Comparison of ENCODE assay signal across 9 cellular contexts in genomic region chr11:26522912-26523610, GRCh38. TPM values are rescaled to one million over a fixed set of nuclear protein-coding genes. Genes with fewer than 3 reads are reported as not detected.
DNase-seq lines count a peak whose midpoint lies in the region; ATAC-seq, FAIRE-seq and TF ChIP-seq lines count a peak whose summit lies in the region.
"Had no signal": no experiment of that assay in that cellular context is flagged by ENCODE, and none has a peak within 500 bp of the region (broad histone marks: within the 10 kb centered on the region; RNA-seq: fewer than 3 reads in every experiment).

No MANE protein-coding gene starts in this region.

- H3T11ph ChIP-seq in H9 (ENCODE audit: low read length), result no peak overlapping the region

- H2BK5ac ChIP-seq in H9 (ENCODE audit: insufficient read length, low read length), result no peak overlapping the region

- H2BK20ac ChIP-seq in H9 (ENCODE audit: low read depth, low read length, poor library complexity, severe bottlenecking), result no peak overlapping the region

- H3K23me2 ChIP-seq in H9 (ENCODE audit: insufficient read length, low read depth, low read length, poor library complexity, severe bottlenecking), result no peaks in the 10 kb centered on the region

- peak overlapping the region; percentile 67 to 80 for H3K4me3 Mint-ChIP-seq in H9
- H3K4me3 Mint-ChIP-seq in activated T-cell treated with anti-CD3 and anti-CD28 coated beads, Interleukin-2, amount 50 U/mL, for 72 hours, result no peak overlapping the region

- peaks cover 5% of the 10 kb centered on the region; the same call in 1 of the 2 replicates for H3K27me3 ChIP-seq in H9 (ENCODE audit: insufficient read depth, low read length)
- H3K27me3 ChIP-seq in hepatocyte, result no peaks in the 10 kb centered on the region

- no peak for ATAC-seq in activated T-cell treated with anti-CD3 and anti-CD28 coated beads, Interleukin-2, amount 50 U/mL, for 72 hours (replicated peaks in 1 of 2)

- H3K36me3 ChIP-seq in OCI-LY7 (ENCODE audit: insufficient read depth, low read length), result no peaks in the 10 kb centered on the region
- no peaks in the 10 kb centered on the region for H3K36me3 ChIP-seq in hepatocyte (replicated peaks; ENCODE audit: insufficient read depth, low read depth)

- H3K4ac ChIP-seq in H9 (ENCODE audit: low read depth, low read length), result no peak overlapping the region

- H4K5ac ChIP-seq in H9 (ENCODE audit: insufficient read length, low read depth, low read length), result no peak overlapping the region

- BruUV-seq in OCI-LY7 (replicated peaks; lab: Mats Ljungman, UMichigan), result no TSS peak

- peak overlapping the region; percentile 50 for H3K18ac ChIP-seq in H9 (ENCODE audit: insufficient read length, low read depth, low read length)

- no peak for FAIRE-seq in GM12891 (lab: Jason Lieb, UNC)

- peak; percentile 77 for TF ChIP-seq CTCF in H9 (conservative IDR thresholded peaks at IDR 0.05)
- TF ChIP-seq CTCF in OCI-LY7 (conservative IDR thresholded peaks at IDR 0.05; ENCODE audit: low read length), result peak; percentile 69
- TF ChIP-seq CTCF in hepatocyte (IDR thresholded peaks at IDR 0.05; ENCODE audit: poor library complexity), result peak; percentile 33

- H3K56ac ChIP-seq in H9 (ENCODE audit: insufficient read length, low read depth, low read length), result no peak overlapping the region

- peak overlapping the region; percentile 74 to 89 (median 86); a peak in 6 of 7 replicates for H3K27ac Mint-ChIP-seq in H9
- no peak overlapping the region for H3K27ac Mint-ChIP-seq in activated T-cell treated with anti-CD3 and anti-CD28 coated beads, Interleukin-2, amount 50 U/mL, for 72 hours

- peaks cover 19 to 22% of the 10 kb centered on the region in 2 experiments for H3K4me1 Mint-ChIP-seq in H9
- no peaks in the 10 kb centered on the region for H3K4me1 Mint-ChIP-seq in activated T-cell treated with anti-CD3 and anti-CD28 coated beads, Interleukin-2, amount 50 U/mL, for 72 hours (ENCODE audit: low read depth)

- H4K8ac ChIP-seq in H9 (replicated peaks; ENCODE audit: insufficient read length, low read depth, low read length), result no peak overlapping the region

- H2BK120ac ChIP-seq in H9 (ENCODE audit: low read depth, low read length, poor library complexity, severe bottlenecking), result no peak overlapping the region

- H3K9me3 Mint-ChIP-seq in H9, result no peaks in the 10 kb centered on the region
- H3K9me3 Mint-ChIP-seq in activated T-cell treated with anti-CD3 and anti-CD28 coated beads, Interleukin-2, amount 50 U/mL, for 72 hours, result peaks cover 2% of the 10 kb centered on the region in 2 donors

- H2AK5ac ChIP-seq in H9 (ENCODE audit: insufficient read length, low read length), result no peak overlapping the region

- H3K79me2 ChIP-seq in H9 (ENCODE audit: insufficient read depth, low read length) (no peaks in the 10 kb centered on the region), OCI-LY7 (ENCODE audit: insufficient read depth, low read depth, low read length) (no peaks in the 10 kb centered on the region), hepatocyte (no peaks in the 10 kb centered on the region)

- H3K27me3 Mint-ChIP-seq in H9 (ENCODE audit: low read depth), result peaks cover 60% of the 10 kb centered on the region
- no peaks in the 10 kb centered on the region for H3K27me3 Mint-ChIP-seq in activated T-cell treated with anti-CD3 and anti-CD28 coated beads, Interleukin-2, amount 50 U/mL, for 72 hours (ENCODE audit: low read depth)

- POLR2A ChIA-PET in OCI-LY7 (lab: Charles Lee), result no interaction called here

- DNase-seq in COR-L47 (lab: John Stamatoyannopoulos, UW), result peak; percentile 2
- DNase-seq in H9, result peak; percentile 80
- DNase-seq in OCI-LY7 (ENCODE audit: low spot score), result peak; percentile 28
- DNase-seq in hepatocyte (ENCODE audit: low spot score), result peak; percentile 30
- DNase-seq in GM12891 (ENCODE audit: insufficient read length, low spot score), result no peak
- DNase-seq in mesenteric fat pad (ENCODE audit: low spot score), result no peak
- DNase-seq in activated T-cell treated with anti-CD3 and anti-CD28 coated beads, Interleukin-2, amount 50 U/mL, for 72 hours, result no peak
- no peak for DNase-seq in stimulated activated CD4-positive, alpha-beta T cell treated with anti-CD3 and anti-CD28 coated beads, Interleukin-12 subunit alpha, Interleukin-12 subunit beta, amount 100 ng/mL, for 4 hours
- DNase-seq: hippocampal formation had no signal

- H3K9me2 ChIP-seq in OCI-LY7 (ENCODE audit: insufficient read depth, low read length), result no peaks in the 10 kb centered on the region
- no peaks in the 10 kb centered on the region for H3K9me2 ChIP-seq in hepatocyte (replicated peaks; ENCODE audit: insufficient read depth)

- no peak for TF ChIP-seq POLR2A in GM12891 (IDR thresholded peaks at IDR 0.05; ENCODE audit: low read depth, low read length)

- H2BK12ac ChIP-seq in H9 (ENCODE audit: insufficient read length, low read depth, low read length), result no peak overlapping the region

- H3K9me3 ChIP-seq in H9 (ENCODE audit: control insufficient read depth, low read depth, low read length) (no peaks in the 10 kb centered on the region), OCI-LY7 (ENCODE audit: low read length) (no peaks in the 10 kb centered on the region), hepatocyte (ENCODE audit: low read depth) (no peaks in the 10 kb centered on the region)

- intact Hi-C loops in OCI-LY7 (cut with micrococcal nuclease; ENCODE audit: unreplicated experiment), result loop anchor here (5.0 kb wide), 2 partner anchors 129 to 634 kb away; no protein-coding TSS in a partner anchor

- H3K4me2 ChIP-seq in H9 (ENCODE audit: insufficient read depth, insufficient read length, low read length) (peak overlapping the region; percentile 74), OCI-LY7 (ENCODE audit: low read length) (no peak overlapping the region), hepatocyte (peak overlapping the region; percentile 11)

- no CpG with 5 or more reads among the region's 12 CpGs for WGBS in H9 (ENCODE audit: extremely low coverage, insufficient read length, low lambda C conversion rate)
- WGBS in hepatocyte (ENCODE audit: low lambda C conversion rate, missing lambda C conversion rate), result 48% methylated on average over 12 of the region's 12 CpGs

- no peak overlapping the region for H3K9ac ChIP-seq in H9 (ENCODE audit: extremely low read depth, insufficient read length, low read length)

- H3K4me1 ChIP-seq in H9 (ENCODE audit: insufficient read depth, low read length) (no peaks in the 10 kb centered on the region), OCI-LY7 (ENCODE audit: insufficient read depth, low read length, poor library complexity, severe bottlenecking) (no peaks in the 10 kb centered on the region), hepatocyte (ENCODE audit: insufficient read depth) (no peaks in the 10 kb centered on the region)

- H3K27ac ChIP-seq in H9 (ENCODE audit: insufficient read length, low read depth, low read length) (no peak overlapping the region), OCI-LY7 (ENCODE audit: low read depth, low read length, poor library complexity, severe bottlenecking) (no peak overlapping the region), hepatocyte (no peak overlapping the region)

- no peak overlapping the region for H4K91ac ChIP-seq in H9 (ENCODE audit: insufficient read length, low read depth, low read length)

- CTCF ChIA-PET in OCI-LY7 (lab: Charles Lee; ENCODE audit: unreplicated experiment), result no interaction called here

- H4K20me1 ChIP-seq in H9 (ENCODE audit: control insufficient read depth, insufficient read depth, insufficient read length), result no peaks in the 10 kb centered on the region
- H4K20me1 ChIP-seq in OCI-LY7 (ENCODE audit: insufficient read depth, low read length), result no peaks in the 10 kb centered on the region
- H4K20me1 ChIP-seq in hepatocyte (ENCODE audit: insufficient read depth, poor library complexity, severe bottlenecking), result no peaks in the 10 kb centered on the region

- no peak overlapping the region for H3K14ac ChIP-seq in H9 (ENCODE audit: insufficient read depth, low read length)

- no peak overlapping the region for H3K23ac ChIP-seq in H9 (ENCODE audit: insufficient read length, low read depth, low read length)

- H3K36me3 Mint-ChIP-seq in H9 (ENCODE audit: insufficient read depth in 1 of 3, low read depth in 3 of 3), result no peaks in the 10 kb centered on the region
- H3K36me3 Mint-ChIP-seq in activated T-cell treated with anti-CD3 and anti-CD28 coated beads, Interleukin-2, amount 50 U/mL, for 72 hours (ENCODE audit: insufficient read depth in 2 of 2), result peaks cover 0 to 1% of the 10 kb centered on the region in 2 donors

- H3K79me1 ChIP-seq in H9 (ENCODE audit: insufficient read depth, low read depth, low read length, poor library complexity, severe bottlenecking), result no peaks in the 10 kb centered on the region

- H2BK15ac ChIP-seq in H9 (ENCODE audit: low read depth, low read length), result no peak overlapping the region

- H2AFZ ChIP-seq in H9 (ENCODE audit: low read length) (peak overlapping the region; percentile 97), OCI-LY7 (ENCODE audit: low read length) (no peak overlapping the region), hepatocyte (peak overlapping the region; percentile 24)

- H3K4me3 ChIP-seq in OCI-LY7 (ENCODE audit: low read depth, low read length, poor library complexity, severe bottlenecking) (no peak overlapping the region), hepatocyte (no peak overlapping the region)

TF ChIP-seq in GM12891, 5 proteins besides CTCF, POLR2A, EP300 and RAD21:
- TF ChIP-seq POLR2AphosphoS5 (IDR thresholded peaks at IDR 0.05; ENCODE audit: low read depth, low read length) (no peak), POU2F2 (IDR thresholded peaks at IDR 0.05; ENCODE audit: low read depth, low read length) (no peak), SPI1 (IDR thresholded peaks at IDR 0.05; ENCODE audit: low read depth, low read length) (no peak), PAX5 (IDR thresholded peaks at IDR 0.05; ENCODE audit: insufficient read depth, low read length, severe bottlenecking) (no peak), TAF1 (IDR thresholded peaks at IDR 0.05; ENCODE audit: low read depth, low read length) (no peak)

RNA-seq across cellular contexts. Expression of gene MUC15, which starts 49.0 kb away (rescaled TPM):
- not detected in 2 replicates for total RNA-seq in H9 (2021)
- not detected in 2 replicates for total RNA-seq in OCI-LY7 (2014; rRNA removed; shearing (Covaris generic))
- total RNA-seq in OCI-LY7 (2022), result not detected in 2 replicates
- total RNA-seq in hepatocyte, result 0.32 and 0.73 TPM in 2 replicates
- not detected in 2 replicates for polyA plus RNA-seq in hepatocyte
- not detected for polyA plus RNA-seq in GM12891 (2012; ENCODE audit: low read depth, missing spikeins)
- not detected for total RNA-seq in mesenteric fat pad
- total RNA-seq in activated T-cell treated with anti-CD3 and anti-CD28 coated beads, Interleukin-2, amount 50 U/mL, for 72 hours, result not detected

Comparison
In these comparisons a context has a peak if more than half of its experiments do, and no peak if none do; other contexts are left out.
1. DNase-seq: peak in COR-L47 (single experiment), H9 (single experiment), OCI-LY7 (single experiment) and hepatocyte (single experiment); none in GM12891 (single experiment), mesenteric fat pad (single experiment), activated T-cell treated with anti-CD3 and anti-CD28 coated beads, Interleukin-2, amount 50 U/mL, for 72 hours (0 of 2) and stimulated activated CD4-positive, alpha-beta T cell treated with anti-CD3 and anti-CD28 coated beads, Interleukin-12 subunit alpha, Interleukin-12 subunit beta, amount 100 ng/mL, for 4 hours (single experiment).
2. H3K4me3 Mint-ChIP-seq: peak in H9 (2 of 2); none in activated T-cell treated with anti-CD3 and anti-CD28 coated beads, Interleukin-2, amount 50 U/mL, for 72 hours (0 of 2).
3. Peak in every context shown above with its lines, with median percentiles within 50 percentile points of each other: CTCF ChIP-seq.